11 cellular contexts compared by ENCODE assay signal in the genomic region with DNA sequence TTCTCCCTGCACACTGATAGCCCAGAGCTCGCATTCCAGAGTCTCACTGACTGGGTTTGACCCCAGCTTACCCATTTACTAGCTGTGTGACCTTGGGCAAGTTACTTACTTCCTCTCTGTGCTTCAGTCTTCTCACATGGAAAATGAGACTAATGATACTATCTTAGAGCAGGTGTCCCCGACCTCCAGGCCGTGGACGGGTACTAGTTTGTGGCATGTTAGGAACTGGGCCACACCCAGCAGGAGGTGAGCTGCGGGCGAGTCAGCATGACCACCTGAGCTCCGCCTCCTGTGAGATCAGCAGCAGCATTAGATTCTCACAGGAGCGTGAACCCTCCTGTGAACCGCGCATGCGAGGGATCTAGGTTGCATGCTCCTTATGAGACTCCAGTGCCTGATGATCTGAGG. TPM values are rescaled to one million over a fixed set of nuclear protein-coding genes. Genes with fewer than 3 reads are reported as not detected.
A peak's percentile ranks its signal among the peaks of the same experiment; 100 is the strongest.
DNase-seq lines count a peak whose midpoint lies in the region; ATAC-seq, FAIRE-seq and TF ChIP-seq lines count a peak whose summit lies in the region.
"Had no signal": no experiment of that assay in that cellular context is flagged by ENCODE, and none has a peak within 500 bp of the region (broad histone marks: within the 10 kb centered on the region; RNA-seq: fewer than 3 reads in every experiment).

No MANE protein-coding gene starts in this region.

- no peak for TF ChIP-seq POLR2A in K562 (conservative IDR thresholded peaks at IDR 0.05)

- peak overlapping the region; percentile 66 for H3K4me2 ChIP-seq in K562 (ENCODE audit: insufficient read depth, low read length)

- intact Hi-C loops in left ventricle myocardium inferior (cut with micrococcal nuclease) (no loop called here), cardiac septum (cut with DNase I) (no loop called here), K562 (cut with micrococcal nuclease) (loop anchor here (2.0 kb wide), 1 partner anchor 57 kb away; no protein-coding TSS in a partner anchor), upper lobe of right lung (cut with DNase I) (no loop called here)

- POLR2A ChIA-PET in K562 (lab: Yijun Ruan, JAX): interaction anchor here (0.6 to 0.9 kb wide), 3 partner anchors 9 to 131 kb away, joined by 3 to 4 read pairs (median 3); no protein-coding TSS in a partner anchor

- peak; percentile 54 for ATAC-seq in K562
- ATAC-seq in upper lobe of right lung: peak; percentile 48
- no peak for ATAC-seq in GM21381 (IDR thresholded peaks at IDR 0.05; ENCODE audit: unreplicated experiment)

- in situ Hi-C loops in K562 (cut with MboI): no loop called here

- DNase-seq in left ventricle myocardium inferior (no peak), cardiac septum (ENCODE audit: low spot score) (no peak), K562 (ENCODE audit: extremely low read depth in 1 of 4, low spot score in 3 of 4) (peak in 3 of 4 experiments; percentile 29 to 60 (median 29)), left kidney (ENCODE audit: low read depth, low spot score) (peak; percentile 38), upper lobe of right lung (no peak), DMS153 treated with DMSO at 0.1 percent for 48 hours (lab: John Stamatoyannopoulos, UW; ENCODE audit: unreplicated experiment) (no peak), GM19238 (ENCODE audit: insufficient read length, low spot score) (no peak)
- DNase-seq: activated CD4-positive, alpha-beta memory T cell treated with anti-CD3 and anti-CD28 coated beads for 36 hours; NCI-H524 treated with DMSO at 0.1 percent for 48 hours had no signal

- peaks cover 6% of the 10 kb centered on the region for H4K20me1 ChIP-seq in K562 (replicated peaks; ENCODE audit: control insufficient read depth, insufficient read depth, low read length)

- no TSS peak for BruUV-seq in K562 (replicated peaks; lab: Mats Ljungman, UMichigan)

- H3K9me1 ChIP-seq in K562 (ENCODE audit: control insufficient read depth, insufficient read depth, low read length): no peaks in the 10 kb centered on the region

- H3K4me3 ChIP-seq in left ventricle myocardium inferior (no peak overlapping the region), K562 (no peak overlapping the region), upper lobe of right lung (no peak overlapping the region)

- H3K27ac ChIP-seq in left ventricle myocardium inferior (replicated peaks) (peak overlapping the region; percentile 33), K562 (ENCODE audit: extremely low read depth, low read depth, low read length) (peak overlapping the region; percentile 48; the same call in 1 of the 3 replicates), upper lobe of right lung (peak overlapping the region; percentile 40)

- TF ChIP-seq EP300 in K562 (IDR thresholded peaks at IDR 0.05; ENCODE audit: low read length): no peak

- CTCF ChIA-PET in K562 (lab: Yijun Ruan, JAX; ENCODE audit: low intra/inter-chr PET ratio): no interaction called here

- peak; percentile 69 for FAIRE-seq in K562 (lab: Jason Lieb, UNC)
- FAIRE-seq: GM19239 had no signal

- 14% methylated on average over 9 of the region's 11 CpGs for WGBS in K562 (ENCODE audit: insufficient coverage, low coverage, missing lambda C conversion rate)

- H3K9me3 ChIP-seq in left ventricle myocardium inferior (replicated peaks) (no peaks in the 10 kb centered on the region), K562 (replicated peaks; ENCODE audit: control insufficient read depth, insufficient read depth, low read depth, low read length) (no peaks in the 10 kb centered on the region), upper lobe of right lung (no peaks in the 10 kb centered on the region)

- TF ChIP-seq CTCF in left ventricle myocardium inferior (IDR thresholded peaks at IDR 0.05; ENCODE audit: borderline replicate concordance): no peak
- TF ChIP-seq CTCF in K562 (IDR thresholded peaks at IDR 0.05 in 2 of 3, conservative IDR thresholded peaks at IDR 0.05 in 1 of 3; ENCODE audit: insufficient read depth in 2 of 3, low read depth in 1 of 3, low read length in 3 of 3): no peak
- TF ChIP-seq CTCF in upper lobe of right lung (IDR thresholded peaks at IDR 0.05): no peak

- H3K27me3 ChIP-seq in left ventricle myocardium inferior (ENCODE audit: low read depth) (no peaks in the 10 kb centered on the region), K562 (ENCODE audit: control insufficient read depth in 2 of 2, insufficient read depth in 2 of 2, low read length in 2 of 2) (no peaks in the 10 kb centered on the region), upper lobe of right lung (no peaks in the 10 kb centered on the region)

- peaks cover 69% of the 10 kb centered on the region for H3K4me1 ChIP-seq in left ventricle myocardium inferior
- peaks cover 8 to 37% of the 10 kb centered on the region in 2 experiments; a peak in 4 of 5 replicates for H3K4me1 ChIP-seq in K562 (replicated peaks in 1 of 2; ENCODE audit: control insufficient read depth in 2 of 2, insufficient read depth in 2 of 2, low read length in 2 of 2)
- H3K4me1 ChIP-seq in upper lobe of right lung: peaks cover 39% of the 10 kb centered on the region

- H2AFZ ChIP-seq in K562 (ENCODE audit: low read depth, low read length): 0 out of 2 replicates have a peak overlapping the region, but pooled peaks have one; percentile 55

- peaks cover 84% of the 10 kb centered on the region for H3K79me2 ChIP-seq in K562 (ENCODE audit: control insufficient read depth, insufficient read depth, low read length)

- no peak overlapping the region for H3K9ac ChIP-seq in K562 (ENCODE audit: insufficient read depth in 1 of 2, low read depth in 2 of 2, low read length in 2 of 2)

- H3K36me3 ChIP-seq in left ventricle myocardium inferior (peaks cover 8% of the 10 kb centered on the region), K562 (ENCODE audit: control insufficient read depth, insufficient read depth, low read length) (peaks cover 17% of the 10 kb centered on the region; the same call in 1 of the 3 replicates), upper lobe of right lung (peaks cover 8% of the 10 kb centered on the region)

- TF ChIP-seq RAD21 in K562 (CRISPR knock-in tag; conservative IDR thresholded peaks at IDR 0.05 in 1 of 2, IDR thresholded peaks at IDR 0.05 in 1 of 2): no peak

TF ChIP-seq in K562, 482 proteins besides CTCF, POLR2A, EP300 and RAD21 (continues in another document):
- TF ChIP-seq ATF7 (IDR thresholded peaks at IDR 0.05): 0 out of 2 replicates have a peak, but pooled peaks have one; percentile 19
- TF ChIP-seq, protein P1, sequence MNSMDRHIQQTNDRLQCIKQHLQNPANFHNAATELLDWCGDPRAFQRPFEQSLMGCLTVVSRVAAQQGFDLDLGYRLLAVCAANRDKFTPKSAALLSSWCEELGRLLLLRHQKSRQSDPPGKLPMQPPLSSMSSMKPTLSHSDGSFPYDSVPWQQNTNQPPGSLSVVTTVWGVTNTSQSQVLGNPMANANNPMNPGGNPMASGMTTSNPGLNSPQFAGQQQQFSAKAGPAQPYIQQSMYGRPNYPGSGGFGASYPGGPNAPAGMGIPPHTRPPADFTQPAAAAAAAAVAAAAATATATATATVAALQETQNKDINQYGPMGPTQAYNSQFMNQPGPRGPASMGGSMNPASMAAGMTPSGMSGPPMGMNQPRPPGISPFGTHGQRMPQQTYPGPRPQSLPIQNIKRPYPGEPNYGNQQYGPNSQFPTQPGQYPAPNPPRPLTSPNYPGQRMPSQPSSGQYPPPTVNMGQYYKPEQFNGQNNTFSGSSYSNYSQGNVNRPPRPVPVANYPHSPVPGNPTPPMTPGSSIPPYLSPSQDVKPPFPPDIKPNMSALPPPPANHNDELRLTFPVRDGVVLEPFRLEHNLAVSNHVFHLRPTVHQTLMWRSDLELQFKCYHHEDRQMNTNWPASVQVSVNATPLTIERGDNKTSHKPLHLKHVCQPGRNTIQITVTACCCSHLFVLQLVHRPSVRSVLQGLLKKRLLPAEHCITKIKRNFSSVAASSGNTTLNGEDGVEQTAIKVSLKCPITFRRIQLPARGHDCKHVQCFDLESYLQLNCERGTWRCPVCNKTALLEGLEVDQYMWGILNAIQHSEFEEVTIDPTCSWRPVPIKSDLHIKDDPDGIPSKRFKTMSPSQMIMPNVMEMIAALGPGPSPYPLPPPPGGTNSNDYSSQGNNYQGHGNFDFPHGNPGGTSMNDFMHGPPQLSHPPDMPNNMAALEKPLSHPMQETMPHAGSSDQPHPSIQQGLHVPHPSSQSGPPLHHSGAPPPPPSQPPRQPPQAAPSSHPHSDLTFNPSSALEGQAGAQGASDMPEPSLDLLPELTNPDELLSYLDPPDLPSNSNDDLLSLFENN (IDR thresholded peaks at IDR 0.05; ENCODE audit: low read depth in 2 of 2, low read length in 2 of 2): no peak
- TF ChIP-seq, protein P2, sequence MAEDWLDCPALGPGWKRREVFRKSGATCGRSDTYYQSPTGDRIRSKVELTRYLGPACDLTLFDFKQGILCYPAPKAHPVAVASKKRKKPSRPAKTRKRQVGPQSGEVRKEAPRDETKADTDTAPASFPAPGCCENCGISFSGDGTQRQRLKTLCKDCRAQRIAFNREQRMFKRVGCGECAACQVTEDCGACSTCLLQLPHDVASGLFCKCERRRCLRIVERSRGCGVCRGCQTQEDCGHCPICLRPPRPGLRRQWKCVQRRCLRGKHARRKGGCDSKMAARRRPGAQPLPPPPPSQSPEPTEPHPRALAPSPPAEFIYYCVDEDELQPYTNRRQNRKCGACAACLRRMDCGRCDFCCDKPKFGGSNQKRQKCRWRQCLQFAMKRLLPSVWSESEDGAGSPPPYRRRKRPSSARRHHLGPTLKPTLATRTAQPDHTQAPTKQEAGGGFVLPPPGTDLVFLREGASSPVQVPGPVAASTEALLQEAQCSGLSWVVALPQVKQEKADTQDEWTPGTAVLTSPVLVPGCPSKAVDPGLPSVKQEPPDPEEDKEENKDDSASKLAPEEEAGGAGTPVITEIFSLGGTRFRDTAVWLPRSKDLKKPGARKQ (CRISPR knock-in tag; IDR thresholded peaks at IDR 0.05): no peak

RNA-seq across cellular contexts. Expression of a gene that starts 15.8 kb away (rescaled TPM):
- total RNA-seq in left ventricle myocardium inferior (22.9 TPM), cardiac septum (21.4 TPM), K562 (2014; rRNA removed) (9.4 and 10.7 TPM in 2 replicates), K562 (2014; rRNA removed; fragmentation: Illumina TruSeq; extraction: Trizol) (11.5 and 13.6 TPM in 2 replicates), K562 (2015; rRNA removed; fragmentation: Illumina TruSeq; extraction: Trizol) (12.2 and 12.7 TPM in 2 replicates), K562 (2021) (25.6 and 27.6 TPM in 2 replicates), upper lobe of right lung (64.8 TPM)
- 151 and 164 TPM in 2 replicates for total RNA-seq in K562 (2011; cell fraction: chromatin; rRNA removed; ENCODE audit: low replicate concordance)
- total RNA-seq in K562 (2011; cell fraction: nucleolus; rRNA removed): 64.0 and 71.8 TPM in 2 replicates
- 86.6 and 97.9 TPM in 2 replicates for total RNA-seq in K562 (2011; cell fraction: nucleoplasm; rRNA removed)
- polyA plus RNA-seq in K562 (2011; rRNA removed) (11.7 and 16.6 TPM in 2 replicates), K562 (2014; fragmentation: Illumina TruSeq; extraction: Trizol) (14.3 and 16.8 TPM in 2 replicates), K562 (2014; fragmentation: Nextera tagmentation; extraction: Ambion mirVana) (1 to 10 TPM; 4.3 to 4.6 TPM), K562 (2014; rRNA removed) (13.0 TPM in 2 replicates)
- 10.4 and 11.1 TPM in 2 replicates for polyA plus RNA-seq in K562 (2011; cell fraction: cytosol; rRNA removed)
- 97.6 and 134 TPM in 2 replicates for polyA plus RNA-seq in K562 (2011; cell fraction: nucleus; rRNA removed)
- polyA plus RNA-seq in K562 (2012): 13.5 and 14.1 TPM in 2 replicates
- 35.5 and 36.9 TPM in 2 replicates for polyA minus RNA-seq in K562 (2011; rRNA and poly(A)+ RNA removed)
- 28.7 and 28.9 TPM in 2 replicates for polyA minus RNA-seq in K562 (2011; cell fraction: cytosol; rRNA and poly(A)+ RNA removed)
- 34.3 and 60.0 TPM in 2 replicates for polyA minus RNA-seq in K562 (2011; cell fraction: nucleus; rRNA and poly(A)+ RNA removed)

Comparison
In these comparisons a context has a peak if more than half of its experiments do, and no peak if none do; other contexts are left out.
1. DNase-seq: peak in K562 (3 of 4) and left kidney (single experiment); none in left ventricle myocardium inferior (single experiment), cardiac septum (single experiment), upper lobe of right lung (single experiment), DMS153 treated with DMSO at 0.1 percent for 48 hours (single experiment) and GM19238 (single experiment).
2. Peak in every context shown above with its lines, with median percentiles within 50 percentile points of each other: H3K27ac ChIP-seq.